ENCODE assay signal across 8 cellular contexts in the genomic region with DNA sequence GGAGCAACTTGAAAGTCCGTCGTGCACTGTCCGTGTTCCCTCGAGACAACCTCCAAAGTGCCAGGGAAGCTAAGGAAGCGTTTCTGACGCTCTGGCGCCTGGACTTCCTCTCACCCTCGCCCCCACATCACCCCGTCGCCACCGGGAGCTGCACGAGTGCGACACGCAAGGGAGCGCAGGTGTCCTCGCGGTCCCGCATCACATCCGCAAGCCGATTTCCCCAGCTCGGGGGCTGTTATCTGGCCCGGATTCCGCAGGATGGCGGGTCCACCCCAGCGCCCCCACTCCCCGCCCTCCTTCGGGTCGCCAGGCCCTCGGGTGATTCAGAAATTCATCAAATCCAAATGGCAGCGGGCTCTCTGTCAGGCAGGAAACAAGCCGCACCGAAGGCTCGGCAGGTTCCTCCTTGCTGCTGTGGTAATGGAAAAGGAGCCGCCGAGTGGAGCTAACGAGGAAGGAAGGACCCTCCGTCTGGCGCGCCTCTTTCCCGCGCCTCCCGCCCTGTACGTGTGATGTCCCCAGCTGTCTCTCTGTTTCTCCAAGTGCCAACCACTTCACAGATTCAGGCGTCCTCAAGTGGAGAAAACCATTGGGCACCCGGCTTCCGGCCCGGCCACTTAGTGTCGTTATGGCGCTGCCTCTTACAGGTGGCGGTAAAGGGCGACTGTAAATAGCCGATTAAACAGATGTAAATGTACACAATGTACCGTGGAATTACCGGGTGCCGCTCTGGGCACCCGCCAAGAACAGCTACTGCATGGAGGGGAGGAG. TPM values are rescaled to one million over a fixed set of nuclear protein-coding genes. Genes with fewer than 3 reads are reported as not detected.
DNase-seq lines count a peak whose midpoint lies in the region; ATAC-seq and TF ChIP-seq lines count a peak whose summit lies in the region.

No MANE protein-coding gene starts in this region.

- TF ChIP-seq POLR2A in gastroesophageal sphincter (IDR thresholded peaks at IDR 0.05) (no peak), thyroid gland (IDR thresholded peaks at IDR 0.05) (peak in 1 of 2 donors; percentile 29)

- ATAC-seq in GM21367 (IDR thresholded peaks at IDR 0.05; ENCODE audit: unreplicated experiment) (peak; percentile 19), gastroesophageal sphincter (peak; percentile 13)

- intact Hi-C loops in thyroid gland (cut with DNase I) = loop anchor here (10.0 kb wide), 1 partner anchor 102 kb away; the partner anchor contains the start of gene RAB33B

- H3K27me3 ChIP-seq in gastroesophageal sphincter (no peaks in the 10 kb centered on the region), thyroid gland (no peaks in the 10 kb centered on the region)

- peak; percentile 21 to 43 for DNase-seq in AML-193 (lab: John Stamatoyannopoulos, UW)
- peak; percentile 25 for DNase-seq in LHCN-M2 (ENCODE audit: low read depth)
- peak; percentile 65 for DNase-seq in RKO (ENCODE audit: low spot score)
- peak; percentile 59 for DNase-seq in activated T-helper 9 cell treated with anti-CD3 and anti-CD28 coated beads, Interleukin-2, amount 50 U/mL, for 16 hours (ENCODE audit: low read depth)
- DNase-seq in nucleus accumbens (lab: John Stamatoyannopoulos, UW) = peak in 49 of 56 donors; percentile 8 to 79 (median 56)
- DNase-seq in thyroid gland = peak; percentile 69 to 70

- peak in 1 of 4 experiments; percentile 34 for TF ChIP-seq CTCF in gastroesophageal sphincter (IDR thresholded peaks at IDR 0.05)
- no peak for TF ChIP-seq CTCF in thyroid gland (IDR thresholded peaks at IDR 0.05)

- H3K27ac ChIP-seq in gastroesophageal sphincter (peak overlapping the region; percentile 94 to 98 (median 97)), thyroid gland (peak overlapping the region; percentile 95 to 96 (median 95))

- H3K9me3 ChIP-seq in gastroesophageal sphincter (no peaks in the 10 kb centered on the region), thyroid gland (no peaks in the 10 kb centered on the region)

- H3K36me3 ChIP-seq in gastroesophageal sphincter (no peaks in the 10 kb centered on the region), thyroid gland (no peaks in the 10 kb centered on the region)

- no peak for TF ChIP-seq EP300 in gastroesophageal sphincter (IDR thresholded peaks at IDR 0.05)

- H3K4me3 ChIP-seq in gastroesophageal sphincter (peak overlapping the region; percentile 62 to 95), thyroid gland (replicated peaks in 1 of 3) (peak overlapping the region; percentile 81 to 94 (median 81))

- H3K4me1 ChIP-seq in gastroesophageal sphincter (peaks cover 2 to 51% (median 17%) of the 10 kb centered on the region in 3 donors), thyroid gland (peaks cover 24 to 39% of the 10 kb centered on the region in 2 donors)

- WGBS in gastroesophageal sphincter (ENCODE audit: low coverage in 1 of 2), 2 donors = 0 to 12% methylated on average over 3 to 5 of the region's 56 CpGs
- 1% methylated on average over 27 of the region's 56 CpGs for WGBS in thyroid gland, 2 donors

RNA-seq across cellular contexts. Expression of gene SETD7, which starts 0.9 kb away (rescaled TPM):
- total RNA-seq in LHCN-M2 (2014; rRNA removed) (41.2 and 45.5 TPM in 2 replicates), gastroesophageal sphincter (10 to 100 TPM; 72.7 to 92.2 (median 88.3) TPM), thyroid gland (10 to 100 TPM; 33.3 to 73.0 (median 37.1) TPM)
- 13.8 TPM for polyA plus RNA-seq in LHCN-M2 (2012)

Comparison
In these comparisons a context has a peak if more than half of its experiments do, and no peak if none do; other contexts are left out.
1. Peak in every context shown above with its lines: DNase-seq, ATAC-seq, H3K4me3 ChIP-seq and H3K27ac ChIP-seq.